ENCODE assay signal across 19 cellular contexts in the genomic region with DNA sequence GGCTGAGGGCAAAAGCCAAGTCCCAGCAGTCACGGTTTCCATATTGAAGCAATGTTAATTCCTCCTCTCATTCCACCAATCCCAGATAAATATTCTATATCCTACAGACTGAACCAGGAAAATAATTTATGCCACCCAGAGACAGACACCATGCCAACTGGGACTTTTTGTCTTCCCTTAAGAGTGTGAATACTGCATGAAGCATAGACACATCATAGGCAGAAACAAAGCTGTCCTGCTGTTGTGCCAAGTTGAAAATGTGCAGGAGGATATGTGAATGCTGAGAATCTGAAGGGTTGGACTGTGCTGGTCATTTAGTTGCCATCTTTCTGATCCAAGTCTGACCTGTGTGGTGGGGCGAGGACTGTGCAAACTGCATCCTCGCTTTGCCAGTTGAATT. TPM values are rescaled to one million over a fixed set of nuclear protein-coding genes. Genes with fewer than 3 reads are reported as not detected.
DNase-seq lines count a peak whose midpoint lies in the region; ATAC-seq and TF ChIP-seq lines count a peak whose summit lies in the region.
"Had no signal": no experiment of that assay in that cellular context is flagged by ENCODE, and none has a peak within 500 bp of the region (broad histone marks: within the 10 kb centered on the region; RNA-seq: fewer than 3 reads in every experiment).

No MANE protein-coding gene starts in this region.

- peaks cover 54% of the 10 kb centered on the region for H3K36me3 Mint-ChIP-seq in CD4-positive, CD25-positive, alpha-beta regulatory T cell
- H3K36me3 Mint-ChIP-seq in HFFc6 (ENCODE audit: low read depth) (peaks cover 56% of the 10 kb centered on the region), nephron (ENCODE audit: low read depth) (peaks cover 20% of the 10 kb centered on the region)
- peaks cover 5% of the 10 kb centered on the region for H3K36me3 Mint-ChIP-seq in central memory CD8-positive, alpha-beta T cell (ENCODE audit: insufficient read depth)

- TF ChIP-seq POLR2A in lower leg skin (IDR thresholded peaks at IDR 0.05), result no peak

- no peak for ATAC-seq in CD4-positive, CD25-positive, alpha-beta regulatory T cell (ENCODE audit: low read depth in 2 of 2)
- no peak for ATAC-seq in central memory CD8-positive, alpha-beta T cell (replicated peaks; ENCODE audit: extremely low read depth, poor library complexity, severe bottlenecking)
- ATAC-seq in HG03196 (IDR thresholded peaks at IDR 0.05; ENCODE audit: unreplicated experiment), result no peak
- ATAC-seq: PC-3 had no signal

- TF ChIP-seq CTCF in HFFc6 (IDR thresholded peaks at IDR 0.05) (no peak), nephron (IDR thresholded peaks at IDR 0.05; ENCODE audit: unreplicated experiment in 3 of 3) (no peak), tibial artery (IDR thresholded peaks at IDR 0.05) (no peak), lower leg skin (IDR thresholded peaks at IDR 0.05) (no peak)

- peaks cover 21 to 80% (median 50%) of the 10 kb centered on the region in 4 donors for H3K4me1 Mint-ChIP-seq in CD4-positive, CD25-positive, alpha-beta regulatory T cell
- H3K4me1 Mint-ChIP-seq in HFFc6 (ENCODE audit: low read depth) (peaks cover 71% of the 10 kb centered on the region), nephron (peaks cover 35% of the 10 kb centered on the region)
- peaks cover 47% of the 10 kb centered on the region for H3K4me1 Mint-ChIP-seq in central memory CD8-positive, alpha-beta T cell

- H3K27me3 Mint-ChIP-seq in CD4-positive, CD25-positive, alpha-beta regulatory T cell, result no peaks in the 10 kb centered on the region
- no peaks in the 10 kb centered on the region; the same call in 1 of the 2 replicates for H3K27me3 Mint-ChIP-seq in HFFc6 (ENCODE audit: insufficient read depth)
- H3K27me3 Mint-ChIP-seq in central memory CD8-positive, alpha-beta T cell, result no peaks in the 10 kb centered on the region
- no peaks in the 10 kb centered on the region for H3K27me3 Mint-ChIP-seq in nephron (ENCODE audit: low read depth)
- H3K27me3 Mint-ChIP-seq: IgD-negative memory B cell had no signal

- H3K36me3 ChIP-seq in CD4-positive, CD25-positive, alpha-beta regulatory T cell (ENCODE audit: control insufficient read depth, insufficient read depth, low read length), result peaks cover 27% of the 10 kb centered on the region
- H3K36me3 ChIP-seq in tibial artery, result peaks cover 0 to 11% (median 5%) of the 10 kb centered on the region in 3 donors
- H3K36me3 ChIP-seq: HAP-1 had no signal

- no peak overlapping the region for H3K27ac ChIP-seq in CD4-positive, CD25-positive, alpha-beta regulatory T cell (ENCODE audit: insufficient read depth, low read length, poor library complexity, severe bottlenecking)
- H3K27ac ChIP-seq in tibial artery, result no peak overlapping the region
- H3K27ac ChIP-seq: BLaER1 treated with 17β-estradiol and CSF1 and Interleukin-3, amounts not matched to agents 10 nM and 100 nM had no signal

- intact Hi-C loops in tibial artery (cut with DNase I; ENCODE audit: low total_unique reads), result no loop called here
- intact Hi-C loops in lower leg skin (cut with DNase I; ENCODE audit: low total_unique reads), result no loop called here

- peak overlapping the region in 2 of 3 donors; percentile 65 for H3K27ac Mint-ChIP-seq in CD4-positive, CD25-positive, alpha-beta regulatory T cell
- H3K27ac Mint-ChIP-seq in HFFc6 (no peak overlapping the region; the same call in 1 of the 2 replicates), nephron (peak overlapping the region in 2 of 3 experiments; percentile 36 to 42)
- H3K27ac Mint-ChIP-seq in central memory CD8-positive, alpha-beta T cell (ENCODE audit: low read depth), result peak overlapping the region; percentile 87

- 94 to 100% methylated on average over 3 of the region's 3 CpGs for WGBS in lower leg skin, 2 donors

- DNase-seq in CD4-positive, CD25-positive, alpha-beta regulatory T cell, result no peak
- DNase-seq in HFFc6, result no peak
- DNase-seq in central memory CD8-positive, alpha-beta T cell (ENCODE audit: low spot score in 2 of 2), result no peak
- no peak for DNase-seq in tibial artery
- DNase-seq in central memory CD4-positive, alpha-beta T cell, result no peak
- no peak for DNase-seq in lower leg skin (ENCODE audit: low spot score in 2 of 2)
- DNase-seq: DMS53; NCI-H1436; NCI-H2081 treated with DMSO at 0.1 percent for 48 hours; NCI-H2227 treated with DMSO at 0.1 percent for 48 hours; NCI-H524 treated with DMSO at 0.1 percent for 48 hours; NK-92 treated with Interleukin-12 subunit alpha and Interleukin-12 subunit beta, amount 100 ng/mL, for 24 hours; PC-3 had no signal

- H3K9me3 ChIP-seq in CD4-positive, CD25-positive, alpha-beta regulatory T cell (ENCODE audit: control insufficient read depth in 2 of 2, low read length in 2 of 2), result peaks cover 0 to under 1% of the 10 kb centered on the region in 2 experiments
- H3K9me3 ChIP-seq in tibial artery, result peaks cover 0 to 6% (median 0%) of the 10 kb centered on the region in 3 donors
- H3K9me3 ChIP-seq: HAP-1 had no signal

- no peaks in the 10 kb centered on the region for H3K27me3 ChIP-seq in CD4-positive, CD25-positive, alpha-beta regulatory T cell (ENCODE audit: control insufficient read depth, insufficient read depth, low read length)
- H3K27me3 ChIP-seq in tibial artery, result no peaks in the 10 kb centered on the region
- H3K27me3 ChIP-seq: BLaER1 treated with 17β-estradiol and CSF1 and Interleukin-3, amounts not matched to agents 10 nM and 100 nM had no signal

- H3K4me3 Mint-ChIP-seq in CD4-positive, CD25-positive, alpha-beta regulatory T cell, result no peak overlapping the region
- H3K4me3 Mint-ChIP-seq in HFFc6, result 0 out of 2 replicates have a peak overlapping the region, but pooled peaks have one; percentile 39
- peak overlapping the region; percentile 5 for H3K4me3 Mint-ChIP-seq in central memory CD8-positive, alpha-beta T cell
- no peak overlapping the region for H3K4me3 Mint-ChIP-seq in nephron

- no peak overlapping the region for H3K4me3 ChIP-seq in CD4-positive, CD25-positive, alpha-beta regulatory T cell (ENCODE audit: low read depth, low read length)
- H3K4me3 ChIP-seq in tibial artery (no peak overlapping the region), lower leg skin (ENCODE audit: low read depth, poor library complexity, severe bottlenecking) (no peak overlapping the region)
- H3K4me3 ChIP-seq: BLaER1 treated with 17β-estradiol and CSF1 and Interleukin-3, amounts not matched to agents 10 nM and 100 nM; HAP-1 had no signal

- H3K4me1 ChIP-seq in CD4-positive, CD25-positive, alpha-beta regulatory T cell (ENCODE audit: control insufficient read depth, insufficient read depth, low read length, poor library complexity, severe bottlenecking), result peaks cover 34% of the 10 kb centered on the region
- H3K4me1 ChIP-seq in tibial artery, result peaks cover 0 to 27% (median 0%) of the 10 kb centered on the region in 4 donors
- H3K4me1 ChIP-seq: HAP-1 had no signal

- H3K9me3 Mint-ChIP-seq in CD4-positive, CD25-positive, alpha-beta regulatory T cell, result no peaks in the 10 kb centered on the region
- H3K9me3 Mint-ChIP-seq in HFFc6 (peaks cover 3% of the 10 kb centered on the region; the same call in 1 of the 2 replicates), nephron (peaks cover 7% of the 10 kb centered on the region)
- no peaks in the 10 kb centered on the region for H3K9me3 Mint-ChIP-seq in central memory CD8-positive, alpha-beta T cell

RNA-seq across cellular contexts. Expression of a gene that starts 37.7 kb away (rescaled TPM):
- total RNA-seq in CD4-positive, CD25-positive, alpha-beta regulatory T cell, result 110 TPM
- polyA plus RNA-seq in CD4-positive, CD25-positive, alpha-beta regulatory T cell, result 100 to 1,000 TPM in 2 of 4 donors, 10 to 100 TPM in 2; 87.1 to 111 (median 97.5) TPM
- 10 to 100 TPM; 53.4 to 62.4 (median 57.4) TPM for total RNA-seq in HFFc6 (2021; fragmentation: NEBNext Ultra II Directional; extraction: Animal tissue kit (Norgen Biotek cat#: 25700))
- total RNA-seq in lower leg skin, result 10 to 100 TPM; 11.2 to 39.5 (median 25.6) TPM
- total RNA-seq: HT-29 had no signal

Comparison
In these comparisons a context has a peak if more than half of its experiments do, and no peak if none do; other contexts are left out.
1. H3K4me3 Mint-ChIP-seq: peak in HFFc6 (single experiment) and central memory CD8-positive, alpha-beta T cell (single experiment); none in CD4-positive, CD25-positive, alpha-beta regulatory T cell (0 of 4) and nephron (0 of 3).